In the genomic region with DNA sequence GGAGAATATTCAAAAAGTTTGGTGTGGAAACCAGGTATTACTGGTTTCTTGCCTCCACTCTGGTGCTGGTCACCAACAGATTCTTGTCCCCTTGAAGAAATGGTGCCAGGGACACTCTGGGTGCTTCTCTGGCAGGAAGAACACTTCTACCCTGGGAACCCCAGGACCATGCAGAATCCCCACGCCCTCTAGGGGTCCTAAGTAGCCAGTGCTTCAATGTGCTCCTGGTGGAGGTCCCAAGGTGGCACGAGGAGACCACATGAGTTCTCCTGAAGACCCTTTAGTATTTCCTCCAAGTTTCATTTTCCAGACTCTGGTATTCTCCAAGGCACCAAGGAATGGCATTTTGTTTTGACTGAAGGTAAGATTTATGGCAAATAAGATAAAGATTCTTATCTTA, we compare ENCODE assay signal across 8 cellular contexts.
DNase-seq lines count a peak whose midpoint lies in the region; TF ChIP-seq lines count a peak whose summit lies in the region.

No MANE protein-coding gene starts in this region.

- no peak overlapping the region for H3K4me3 Mint-ChIP-seq in type B pancreatic cell

- no peaks in the 10 kb centered on the region for H3K27me3 Mint-ChIP-seq in type B pancreatic cell

- no peaks in the 10 kb centered on the region for H3K9me3 Mint-ChIP-seq in type B pancreatic cell

- DNase-seq in ACHN (peak; percentile 36), HuH-7.5 (ENCODE audit: low spot score) (peak; percentile 11), astrocyte of the cerebellum (ENCODE audit: low read depth) (no peak), type B pancreatic cell (ENCODE audit: extremely low spot score, unreplicated experiment) (no peak), KG1 (lab: John Stamatoyannopoulos, UW) (no peak), NCI-H524 treated with DMSO at 0.1 percent for 48 hours (lab: John Stamatoyannopoulos, UW) (no peak)
- DNase-seq in activated CD4-positive, CD25-positive, alpha-beta regulatory T cell treated with anti-CD3 and anti-CD28 coated beads, Interleukin-2, amount 50 U/mL, for 72 hours: no peak

- in situ Hi-C loops in ACHN (cut with HindIII; ENCODE audit: low pct_ligation_motif_present, low pct_unique_long_range_greater_than_20kb, low sequenced_read_pairs): no loop called here
- in situ Hi-C loops in astrocyte of the cerebellum (cut with HindIII; ENCODE audit: low sequenced_read_pairs): no loop called here

- H3K27ac Mint-ChIP-seq in type B pancreatic cell: no peak overlapping the region

- H3K4me3 ChIP-seq in GM12875 (ENCODE audit: low read depth, low read length) (no peak overlapping the region), astrocyte of the cerebellum (ENCODE audit: low read depth, low read length) (no peak overlapping the region)

- TF ChIP-seq CTCF in GM12875 (IDR thresholded peaks at IDR 0.05; ENCODE audit: borderline replicate concordance, insufficient read depth, low read depth, low read length): peak; percentile 75
- TF ChIP-seq CTCF in astrocyte of the cerebellum (IDR thresholded peaks at IDR 0.05; ENCODE audit: low read depth, low read length, missing control alignments): peak; percentile 25
- TF ChIP-seq CTCF in type B pancreatic cell (conservative IDR thresholded peaks at IDR 0.05): peak; percentile 59

- no peaks in the 10 kb centered on the region for H3K36me3 Mint-ChIP-seq in type B pancreatic cell

- H3K4me1 Mint-ChIP-seq in type B pancreatic cell (ENCODE audit: unreplicated experiment): no peaks in the 10 kb centered on the region

Comparison
In these comparisons a context has a peak if more than half of its experiments do, and no peak if none do; other contexts are left out.
1. DNase-seq: peak in ACHN (single experiment) and HuH-7.5 (single experiment); none in astrocyte of the cerebellum (single experiment), type B pancreatic cell (single experiment), activated CD4-positive, CD25-positive, alpha-beta regulatory T cell treated with anti-CD3 and anti-CD28 coated beads, Interleukin-2, amount 50 U/mL, for 72 hours (single experiment), KG1 (single experiment) and NCI-H524 treated with DMSO at 0.1 percent for 48 hours (single experiment).
2. CTCF ChIP-seq: peak in every context shown above with its lines; median percentile 75 in GM12875; 59 in type B pancreatic cell; 25 in astrocyte of the cerebellum.